In genomic region chr7:34952822-34953221, GRCh38 we compare ENCODE assay signal across 39 cellular contexts.
"Had no signal": no experiment of that assay in that cellular context is flagged by ENCODE, and none has a peak within 500 bp of the region (broad histone marks: within the 10 kb centered on the region; RNA-seq: fewer than 3 reads in every experiment).

No MANE protein-coding gene starts in this region.

- FAIRE-seq: astrocyte, bronchial epithelial cell, colon had no signal

- ATAC-seq: activated naive CD4-positive, alpha-beta T cell treated with anti-CD3 and anti-CD28 coated beads, Interleukin-2, amount 50 U/mL, for 72 hours; activated naive CD8-positive, alpha-beta T cell treated with anti-CD3 and anti-CD28 coated beads, Interleukin-2, amount 50 U/mL, for 24 hours; activated T-cell treated with anti-CD3 and anti-CD28 coated beads, Interleukin-2, amount 50 U/mL, for 4 hours; activated T-cell treated with anti-CD3 and anti-CD28 coated beads, Interleukin-2, amount 50 U/mL, for 72 hours; activated T-helper 17 cell treated with anti-CD3 and anti-CD28 coated beads, Interleukin-2, amount 50 U/mL, for 72 hours; body of pancreas had no signal

- H3K36me3 ChIP-seq: adrenal gland, brain microvascular endothelial cell, breast epithelium, cardiac muscle cell had no signal

- H3K4me1 ChIP-seq: adrenal gland, ascending aorta, body of pancreas, breast epithelium had no signal

- H3K4me1 Mint-ChIP-seq: activated naive CD4-positive, alpha-beta T cell treated with anti-CD3 and anti-CD28 coated beads, Interleukin-2, amount 10 ng/mL, durations not matched to agents 7 days and 5 days; activated naive CD4-positive, alpha-beta T cell treated with anti-CD3 and anti-CD28 coated beads, Interleukin-2, amount 50 U/mL, for 24 hours; activated naive CD8-positive, alpha-beta T cell treated with anti-CD3 and anti-CD28 coated beads for 36 hours; activated naive CD8-positive, alpha-beta T cell treated with anti-CD3 and anti-CD28 coated beads, Interleukin-2, amount 10 ng/mL, durations not matched to agents 7 days and 5 days; activated naive CD8-positive, alpha-beta T cell treated with anti-CD3 and anti-CD28 coated beads, Interleukin-2, amount 50 U/mL, for 24 hours; activated T-helper 17 cell treated with anti-CD3 and anti-CD28 coated beads, Interleukin-2, amount 50 U/mL, for 72 hours; brain; central memory CD8-positive, alpha-beta T cell had no signal

- H3K27me3 ChIP-seq: adrenal gland, ascending aorta, body of pancreas, brain microvascular endothelial cell, breast epithelium, cardiac muscle cell had no signal

- H3K27me3 Mint-ChIP-seq: activated naive CD4-positive, alpha-beta T cell treated with anti-CD3 and anti-CD28 coated beads, Interleukin-2, amount 10 ng/mL, durations not matched to agents 7 days and 5 days; activated naive CD4-positive, alpha-beta T cell treated with anti-CD3 and anti-CD28 coated beads, Interleukin-2, amount 50 U/mL, for 24 hours; activated naive CD8-positive, alpha-beta T cell; activated naive CD8-positive, alpha-beta T cell treated with anti-CD3 and anti-CD28 coated beads for 36 hours; activated naive CD8-positive, alpha-beta T cell treated with anti-CD3 and anti-CD28 coated beads, Interleukin-2, amount 10 ng/mL, durations not matched to agents 7 days and 5 days; activated naive CD8-positive, alpha-beta T cell treated with anti-CD3 and anti-CD28 coated beads, Interleukin-2, amount 50 U/mL, for 24 hours; activated T-helper 17 cell treated with anti-CD3 and anti-CD28 coated beads, Interleukin-2, amount 50 U/mL, for 72 hours; brain; central memory CD8-positive, alpha-beta T cell had no signal

- H3K9me3 ChIP-seq: adrenal gland, ascending aorta, body of pancreas, breast epithelium had no signal

- H3K27ac ChIP-seq: adrenal gland, ascending aorta, body of pancreas, brain microvascular endothelial cell, breast epithelium, cardiac muscle cell had no signal

- H3K36me3 Mint-ChIP-seq: activated naive CD4-positive, alpha-beta T cell treated with anti-CD3 and anti-CD28 coated beads, Interleukin-2, amount 50 U/mL, for 72 hours had no signal

- DNase-seq: activated effector memory CD4-positive, alpha-beta T cell treated with anti-CD3 and anti-CD28 coated beads, Interleukin-2, amount 50 U/mL, for 16 hours; activated effector memory CD4-positive, alpha-beta T cell treated with Interleukin-2 at 50 U/mL for 16 hours; activated gamma-delta T cell; activated gamma-delta T cell treated with Interleukin-2 at 50 U/mL for 16 hours; activated naive CD4-positive, alpha-beta T cell; activated naive CD4-positive, alpha-beta T cell treated with anti-CD3 and anti-CD28 coated beads for 36 hours; activated naive CD4-positive, alpha-beta T cell treated with anti-CD3 and anti-CD28 coated beads, Interleukin-2, amount 10 ng/mL, durations not matched to agents 7 days and 5 days; activated naive CD4-positive, alpha-beta T cell treated with anti-CD3 and anti-CD28 coated beads, Interleukin-2, amount 50 U/mL, for 16 hours; activated naive CD4-positive, alpha-beta T cell treated with Interleukin-2 at 50 U/mL for 16 hours; activated naive CD8-positive, alpha-beta T cell treated with anti-CD3 and anti-CD28 coated beads for 36 hours; activated naive CD8-positive, alpha-beta T cell treated with anti-CD3 and anti-CD28 coated beads, Interleukin-2, amount 10 ng/mL, durations not matched to agents 7 days and 5 days; activated naive CD8-positive, alpha-beta T cell treated with anti-CD3 and anti-CD28 coated beads, Interleukin-2, amount 50 U/mL, for 24 hours; activated T-cell treated with anti-CD3 and anti-CD28 coated beads, Interleukin-2, amount 50 U/mL, for 4 hours; activated T-cell treated with anti-CD3 and anti-CD28 coated beads, Interleukin-2, amount 50 U/mL, for 48 hours; activated T-cell treated with anti-CD3 and anti-CD28 coated beads, Interleukin-2, amount 50 U/mL, for 72 hours; adrenal gland; amniotic stem cell; amygdala; anterior cingulate cortex; aorta; body of pancreas; brain microvascular endothelial cell; caudate nucleus; central memory CD4-positive, alpha-beta T cell; cerebellar nuclear complex had no signal

- H3K4me3 Mint-ChIP-seq: activated naive CD4-positive, alpha-beta T cell treated with anti-CD3 and anti-CD28 coated beads for 36 hours; activated naive CD4-positive, alpha-beta T cell treated with anti-CD3 and anti-CD28 coated beads, Interleukin-2, amount 10 ng/mL, durations not matched to agents 7 days and 5 days; activated naive CD4-positive, alpha-beta T cell treated with anti-CD3 and anti-CD28 coated beads, Interleukin-2, amount 50 U/mL, for 24 hours; activated naive CD8-positive, alpha-beta T cell; activated naive CD8-positive, alpha-beta T cell treated with anti-CD3 and anti-CD28 coated beads for 36 hours; activated naive CD8-positive, alpha-beta T cell treated with anti-CD3 and anti-CD28 coated beads, Interleukin-2, amount 10 ng/mL, durations not matched to agents 7 days and 5 days; activated naive CD8-positive, alpha-beta T cell treated with anti-CD3 and anti-CD28 coated beads, Interleukin-2, amount 50 U/mL, for 24 hours; activated T-cell treated with anti-CD3 and anti-CD28 coated beads, Interleukin-2, amount 50 U/mL, for 4 hours; activated T-cell treated with anti-CD3 and anti-CD28 coated beads, Interleukin-2, amount 50 U/mL, for 72 hours; activated T-helper 1 cell treated with anti-CD3 and anti-CD28 coated beads, Interleukin-12 subunit alpha, Interleukin-12 subunit beta, Interleukin-2, Interleukin-4 antibody, amounts not matched to agents 30 ng/mL and 10 ng/mL and 1 ng/mL, durations not matched to agents 14 hours and 24 hours and 36 hours; activated T-helper 17 cell treated with anti-CD3 and anti-CD28 coated beads, Interleukin-2, amount 50 U/mL, for 72 hours; brain; central memory CD8-positive, alpha-beta T cell had no signal

- H3K9me3 Mint-ChIP-seq: activated naive CD4-positive, alpha-beta T cell treated with anti-CD3 and anti-CD28 coated beads for 36 hours; activated naive CD4-positive, alpha-beta T cell treated with anti-CD3 and anti-CD28 coated beads, Interleukin-2, amount 10 ng/mL, durations not matched to agents 7 days and 5 days; activated naive CD4-positive, alpha-beta T cell treated with anti-CD3 and anti-CD28 coated beads, Interleukin-2, amount 50 U/mL, for 24 hours; activated naive CD4-positive, alpha-beta T cell treated with anti-CD3 and anti-CD28 coated beads, Interleukin-2, amount 50 U/mL, for 72 hours; activated naive CD8-positive, alpha-beta T cell treated with anti-CD3 and anti-CD28 coated beads for 36 hours; activated naive CD8-positive, alpha-beta T cell treated with anti-CD3 and anti-CD28 coated beads, Interleukin-2, amount 10 ng/mL, durations not matched to agents 7 days and 5 days; activated naive CD8-positive, alpha-beta T cell treated with anti-CD3 and anti-CD28 coated beads, Interleukin-2, amount 50 U/mL, for 24 hours; activated T-cell treated with anti-CD3 and anti-CD28 coated beads, Interleukin-2, amount 50 U/mL, for 4 hours; activated T-cell treated with anti-CD3 and anti-CD28 coated beads, Interleukin-2, amount 50 U/mL, for 72 hours; activated T-helper 1 cell treated with anti-CD3 and anti-CD28 coated beads, Interleukin-12 subunit alpha, Interleukin-12 subunit beta, Interleukin-2, Interleukin-4 antibody, amounts not matched to agents 30 ng/mL and 10 ng/mL and 1 ng/mL, durations not matched to agents 14 hours and 24 hours and 36 hours; activated T-helper 17 cell treated with anti-CD3 and anti-CD28 coated beads, Interleukin-2, amount 50 U/mL, for 72 hours; activated T-helper 2 cell treated with anti-CD3 and anti-CD28 coated beads, Interferon-gamma antibody, Interleukin-2, Interleukin-4, amounts not matched to agents 10 μg/mL and 5 μg/mL and 100 μg/mL, durations not matched to agents 14 hours and 24 hours and 36 hours; central memory CD8-positive, alpha-beta T cell had no signal

- H3K4me3 ChIP-seq: adrenal gland, ascending aorta, body of pancreas, breast epithelium, cardiac muscle cell had no signal

- H3K27ac Mint-ChIP-seq: activated naive CD4-positive, alpha-beta T cell treated with anti-CD3 and anti-CD28 coated beads for 36 hours; activated naive CD4-positive, alpha-beta T cell treated with anti-CD3 and anti-CD28 coated beads, Interleukin-2, amount 10 ng/mL, durations not matched to agents 7 days and 5 days; activated naive CD4-positive, alpha-beta T cell treated with anti-CD3 and anti-CD28 coated beads, Interleukin-2, amount 50 U/mL, for 24 hours; activated naive CD4-positive, alpha-beta T cell treated with anti-CD3 and anti-CD28 coated beads, Interleukin-2, amount 50 U/mL, for 72 hours; activated naive CD8-positive, alpha-beta T cell; activated naive CD8-positive, alpha-beta T cell treated with anti-CD3 and anti-CD28 coated beads for 36 hours; activated naive CD8-positive, alpha-beta T cell treated with anti-CD3 and anti-CD28 coated beads, Interleukin-2, amount 10 ng/mL, durations not matched to agents 7 days and 5 days; activated naive CD8-positive, alpha-beta T cell treated with anti-CD3 and anti-CD28 coated beads, Interleukin-2, amount 50 U/mL, for 24 hours; activated T-cell treated with anti-CD3 and anti-CD28 coated beads, Interleukin-2, amount 50 U/mL, for 72 hours; activated T-helper 1 cell treated with anti-CD3 and anti-CD28 coated beads, Interleukin-12 subunit alpha, Interleukin-12 subunit beta, Interleukin-2, Interleukin-4 antibody, amounts not matched to agents 30 ng/mL and 10 ng/mL and 1 ng/mL, durations not matched to agents 14 hours and 24 hours and 36 hours; activated T-helper 17 cell treated with anti-CD3 and anti-CD28 coated beads, Interleukin-2, amount 50 U/mL, for 72 hours; activated T-helper 2 cell treated with anti-CD3 and anti-CD28 coated beads, Interferon-gamma antibody, Interleukin-2, Interleukin-4, amounts not matched to agents 10 μg/mL and 5 μg/mL and 100 μg/mL, durations not matched to agents 14 hours and 24 hours and 36 hours; brain had no signal
